9 cellular contexts compared by ENCODE assay signal in genomic region chr3:9782777-9783176, GRCh38. TPM values are rescaled to one million over a fixed set of nuclear protein-coding genes. Genes with fewer than 3 reads are reported as not detected.
DNase-seq lines count a peak whose midpoint lies in the region; ATAC-seq and TF ChIP-seq lines count a peak whose summit lies in the region.
"Had no signal": no experiment of that assay in that cellular context is flagged by ENCODE, and none has a peak within 500 bp of the region (broad histone marks: within the 10 kb centered on the region; RNA-seq: fewer than 3 reads in every experiment).

No MANE protein-coding gene starts in this region.

- H3K36me3 ChIP-seq in left lung: peaks cover 0 to 76% of the 10 kb centered on the region in 2 donors

- H3K27ac Mint-ChIP-seq in memory B cell: peak overlapping the region; percentile 83

- peaks cover 41% of the 10 kb centered on the region for H3K4me1 Mint-ChIP-seq in memory B cell

- ATAC-seq in memory B cell (ENCODE audit: low read depth) (peak; percentile 42), left lung (no peak)

- H3K4me3 ChIP-seq in left lung: no peak overlapping the region
- H3K4me3 ChIP-seq: tibial nerve had no signal

- H3K27me3 Mint-ChIP-seq in memory B cell: no peaks in the 10 kb centered on the region

- H3K27ac ChIP-seq in left lung: peak overlapping the region in 1 of 2 donors; percentile 88
- H3K27ac ChIP-seq: tibial nerve had no signal

- no peak for TF ChIP-seq CTCF in left lung (IDR thresholded peaks at IDR 0.05)

- no peak overlapping the region for H3K4me3 Mint-ChIP-seq in memory B cell

- H3K9me3 Mint-ChIP-seq in memory B cell: no peaks in the 10 kb centered on the region

- H3K36me3 Mint-ChIP-seq in memory B cell: peaks cover 17% of the 10 kb centered on the region

- DNase-seq in GF-D8 (lab: John Stamatoyannopoulos, UW) (peak; percentile 49), HuH-7 (ENCODE audit: low spot score) (peak; percentile 53), SW480 (ENCODE audit: low spot score) (peak; percentile 39), memory B cell (ENCODE audit: low spot score in 2 of 2) (no peak), SHP77 treated with DMSO at 0.1 percent for 48 hours (lab: John Stamatoyannopoulos, UW) (no peak), left lung (no peak), cardiac septum (ENCODE audit: low spot score) (no peak)
- DNase-seq: NCI-H526 had no signal

- H3K4me1 ChIP-seq in left lung: peaks cover 3 to 50% of the 10 kb centered on the region in 2 donors

- H3K27me3 ChIP-seq in left lung: no peaks in the 10 kb centered on the region
- H3K27me3 ChIP-seq: tibial nerve had no signal

- intact Hi-C loops in left lung (cut with DNase I) (no loop called here), cardiac septum (cut with DNase I) (no loop called here)

- no peaks in the 10 kb centered on the region for H3K9me3 ChIP-seq in left lung
- H3K9me3 ChIP-seq: tibial nerve had no signal

RNA-seq across cellular contexts. Expression of gene TADA3, which starts 9.5 kb away (rescaled TPM):
- total RNA-seq in left lung (10 to 100 TPM; 50.0 to 59.2 TPM), cardiac septum (50.1 TPM)

RNA-seq across cellular contexts. Expression of gene ARPC4, which starts 10.1 kb away (rescaled TPM):
- 100 to 1,000 TPM; 148 to 193 TPM for total RNA-seq in left lung
- total RNA-seq in cardiac septum: 79.8 TPM

RNA-seq across cellular contexts. Expression of gene CAMK1, which starts 13.0 kb away (rescaled TPM):
- 10 to 100 TPM; 29.1 to 37.5 TPM for total RNA-seq in left lung
- total RNA-seq in cardiac septum: 10.0 TPM

RNA-seq across cellular contexts. Expression of gene TTLL3, which starts 27.3 kb away (rescaled TPM):
- total RNA-seq in left lung (10 to 100 TPM; 30.5 to 33.9 TPM), cardiac septum (19.5 TPM)

RNA-seq across cellular contexts. Expression of gene OGG1, which starts 33.0 kb away (rescaled TPM):
- total RNA-seq in left lung: 10 to 100 TPM; 19.9 to 29.4 TPM
- total RNA-seq in cardiac septum: 9.6 TPM

Comparison
In these comparisons a context has a peak if more than half of its experiments do, and no peak if none do; other contexts are left out.
1. DNase-seq: peak in GF-D8 (single experiment), HuH-7 (single experiment) and SW480 (single experiment); none in memory B cell (0 of 2), SHP77 treated with DMSO at 0.1 percent for 48 hours (single experiment), left lung (0 of 2) and cardiac septum (single experiment).